1 cellular context compared by ENCODE assay signal in genomic region chr3:37198547-37198946, GRCh38.
TF ChIP-seq lines count a peak whose summit lies in the region.

No MANE protein-coding gene starts in this region.

TF ChIP-seq in IMR-90, 13 proteins besides CTCF, POLR2A, EP300 and RAD21:
- TF ChIP-seq CEBPB (IDR thresholded peaks at IDR 0.05; ENCODE audit: low read depth, low read length) (no peak), FOS (IDR thresholded peaks at IDR 0.05; ENCODE audit: low read depth, low read length) (no peak), MAZ (IDR thresholded peaks at IDR 0.05; ENCODE audit: borderline replicate concordance, low read depth, low read length) (no peak), BHLHE40 (IDR thresholded peaks at IDR 0.05; ENCODE audit: low read depth, low read length) (no peak), USF2 (IDR thresholded peaks at IDR 0.05; ENCODE audit: low read depth, low read length) (no peak), CHD1 (IDR thresholded peaks at IDR 0.05; ENCODE audit: low read depth, low read length) (no peak), RFX5 (IDR thresholded peaks at IDR 0.05; ENCODE audit: low read depth, low read length) (no peak), MAFK (IDR thresholded peaks at IDR 0.05; ENCODE audit: low read depth, low read length) (no peak), MXI1 (IDR thresholded peaks at IDR 0.05; ENCODE audit: borderline replicate concordance, low read depth, low read length) (no peak), RCOR1 (IDR thresholded peaks at IDR 0.05; ENCODE audit: insufficient replicate concordance, low read length) (no peak), NFE2L2 (IDR thresholded peaks at IDR 0.05; ENCODE audit: low read depth, low read length) (no peak), SMC3 (IDR thresholded peaks at IDR 0.05; ENCODE audit: low read depth, low read length) (no peak)
- TF ChIP-seq, protein P1, sequence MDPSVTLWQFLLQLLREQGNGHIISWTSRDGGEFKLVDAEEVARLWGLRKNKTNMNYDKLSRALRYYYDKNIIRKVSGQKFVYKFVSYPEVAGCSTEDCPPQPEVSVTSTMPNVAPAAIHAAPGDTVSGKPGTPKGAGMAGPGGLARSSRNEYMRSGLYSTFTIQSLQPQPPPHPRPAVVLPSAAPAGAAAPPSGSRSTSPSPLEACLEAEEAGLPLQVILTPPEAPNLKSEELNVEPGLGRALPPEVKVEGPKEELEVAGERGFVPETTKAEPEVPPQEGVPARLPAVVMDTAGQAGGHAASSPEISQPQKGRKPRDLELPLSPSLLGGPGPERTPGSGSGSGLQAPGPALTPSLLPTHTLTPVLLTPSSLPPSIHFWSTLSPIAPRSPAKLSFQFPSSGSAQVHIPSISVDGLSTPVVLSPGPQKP (IDR thresholded peaks at IDR 0.05; ENCODE audit: borderline replicate concordance, low read depth, low read length) = no peak
